19 cellular contexts compared by ENCODE assay signal in the genomic region with DNA sequence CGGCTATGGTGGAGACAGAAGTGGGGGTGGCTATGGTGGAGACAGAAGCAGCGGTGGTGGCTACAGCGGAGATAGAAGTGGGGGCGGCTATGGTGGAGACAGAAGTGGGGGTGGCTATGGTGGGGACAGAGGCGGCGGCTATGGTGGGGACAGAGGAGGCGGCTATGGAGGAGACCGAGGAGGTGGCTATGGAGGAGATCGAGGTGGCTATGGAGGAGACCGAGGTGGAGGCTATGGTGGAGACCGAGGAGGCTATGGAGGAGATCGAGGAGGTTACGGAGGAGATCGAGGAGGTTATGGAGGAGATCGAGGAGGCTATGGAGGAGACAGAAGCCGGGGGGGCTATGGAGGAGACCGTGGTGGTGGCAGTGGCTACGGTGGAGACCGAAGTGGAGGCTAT. TPM values are rescaled to one million over a fixed set of nuclear protein-coding genes. Genes with fewer than 3 reads are reported as not detected.
A peak's percentile ranks its signal among the peaks of the same experiment; 100 is the strongest.
DNase-seq lines count a peak whose midpoint lies in the region; ATAC-seq and TF ChIP-seq lines count a peak whose summit lies in the region.
"Had no signal": no experiment of that assay in that cellular context is flagged by ENCODE, and none has a peak within 500 bp of the region (broad histone marks: within the 10 kb centered on the region; RNA-seq: fewer than 3 reads in every experiment).

No MANE protein-coding gene starts in this region.

- ATAC-seq in IMR-90 (ENCODE audit: low read depth) = no peak
- ATAC-seq in HG03135 (IDR thresholded peaks at IDR 0.05; ENCODE audit: unreplicated experiment) = no peak
- no peak for ATAC-seq in activated T-helper 17 cell treated with anti-CD3 and anti-CD28 coated beads, Interleukin-2, amount 50 U/mL, for 72 hours (replicated peaks)

- no peak overlapping the region for H4K8ac ChIP-seq in IMR-90 (ENCODE audit: low read depth in 2 of 2, low read length in 2 of 2)

- H3K27me3 ChIP-seq in breast epithelium (no peaks in the 10 kb centered on the region), IMR-90 (ENCODE audit: control insufficient read depth, insufficient read depth, low read length) (no peaks in the 10 kb centered on the region), mammary epithelial cell (ENCODE audit: insufficient read depth, low read length) (no peaks in the 10 kb centered on the region), smooth muscle cell (ENCODE audit: low read depth) (no peaks in the 10 kb centered on the region)
- H3K27me3 ChIP-seq: SJCRH30 had no signal

- BruUV-seq in MCF 10A (replicated peaks; lab: Mats Ljungman, UMichigan) (TSS peak; percentile 58), IMR-90 (replicated peaks; lab: Mats Ljungman, UMichigan) (TSS peak; percentile 77), mammary epithelial cell (replicated peaks; lab: Mats Ljungman, UMichigan) (TSS peak; percentile 64)

- no peak overlapping the region for H4K5ac ChIP-seq in IMR-90 (ENCODE audit: low read depth, low read length)

- H2BK120ac ChIP-seq in IMR-90 (ENCODE audit: low read depth, low read length) = no peak overlapping the region

- no peak for TF ChIP-seq RAD21 in IMR-90 (IDR thresholded peaks at IDR 0.05; ENCODE audit: low read length)

- in situ Hi-C loops in IMR-90 (cut with MboI; ENCODE audit: low sequenced_read_pairs) (no loop called here), mammary epithelial cell (cut with MboI; ENCODE audit: low sequenced_read_pairs in 2 of 2) (loop anchor here in 1 of 2 donors (25.0 kb wide), 1 partner anchor 207 kb away; no protein-coding TSS in a partner anchor)

- CTCF ChIA-PET in MCF 10A (lab: Yijun Ruan, JAX) (no interaction called here), IMR-90 (lab: Yijun Ruan, JAX) (no interaction called here), mammary epithelial cell (lab: Charles Lee; ENCODE audit: low non-redundant PET) (no interaction called here)

- H3K56ac ChIP-seq in IMR-90 (ENCODE audit: extremely low read depth, insufficient read depth, low read length) = no peak overlapping the region

- H3K9ac ChIP-seq in IMR-90 (ENCODE audit: low read depth, low read length) = no peak overlapping the region
- H3K9ac ChIP-seq in mammary epithelial cell (ENCODE audit: insufficient read depth, low read length) = no peak overlapping the region
- no peak overlapping the region for H3K9ac ChIP-seq in smooth muscle cell (ENCODE audit: low read depth)

- intact Hi-C loops in MCF 10A (cut with micrococcal nuclease) (no loop called here), breast epithelium (cut with DNase I; ENCODE audit: low total_unique reads) (no loop called here), IMR-90 (cut with micrococcal nuclease) (no loop called here), mammary epithelial cell (cut with micrococcal nuclease) (no loop called here)

- no peak overlapping the region for H2AFZ ChIP-seq in IMR-90 (replicated peaks; ENCODE audit: low read length, poor library complexity)
- H2AFZ ChIP-seq in mammary epithelial cell (ENCODE audit: low read depth, low read length) = no peak overlapping the region
- no peak overlapping the region for H2AFZ ChIP-seq in smooth muscle cell (ENCODE audit: low read depth)

- H3K36me3 ChIP-seq in breast epithelium (no peaks in the 10 kb centered on the region), IMR-90 (ENCODE audit: control insufficient read depth, insufficient read depth, low read length) (peaks cover 51% of the 10 kb centered on the region), mammary epithelial cell (ENCODE audit: insufficient read depth, low read length) (peaks cover 45% of the 10 kb centered on the region), smooth muscle cell (ENCODE audit: low read depth) (peaks cover 12% of the 10 kb centered on the region)

- peaks cover 13 to 14% of the 10 kb centered on the region in 2 experiments; a peak in 3 of 4 replicates for H3K79me1 ChIP-seq in IMR-90 (ENCODE audit: low read depth in 1 of 2, low read length in 2 of 2)

- H3K4me1 ChIP-seq in breast epithelium (no peaks in the 10 kb centered on the region), IMR-90 (ENCODE audit: control insufficient read depth, insufficient read depth, low read length) (no peaks in the 10 kb centered on the region), mammary epithelial cell (ENCODE audit: insufficient read depth, low read length) (no peaks in the 10 kb centered on the region), smooth muscle cell (ENCODE audit: low read depth) (no peaks in the 10 kb centered on the region)
- H3K4me1 ChIP-seq: SJCRH30 had no signal

- H3K18ac ChIP-seq in IMR-90 (ENCODE audit: low read depth, low read length) = no peak overlapping the region

- POLR2A ChIA-PET in MCF 10A (lab: Yijun Ruan, JAX) = no interaction called here
- POLR2A ChIA-PET in IMR-90 (lab: Charles Lee; ENCODE audit: unreplicated experiment) = no interaction called here

- no peak overlapping the region for H4K91ac ChIP-seq in IMR-90 (ENCODE audit: insufficient read depth, low read depth, low read length)

- dilution Hi-C loops in IMR-90 (cut with HindIII; ENCODE audit: low sequenced_read_pairs, unreplicated experiment) = no loop called here
- dilution Hi-C loops in mammary epithelial cell (cut with HindIII; ENCODE audit: low sequenced_read_pairs) = no loop called here

- no peak overlapping the region for H3K23ac ChIP-seq in IMR-90 (ENCODE audit: low read depth, low read length)

- DNase-seq in MCF 10A (ENCODE audit: unreplicated experiment) (no peak), breast epithelium (ENCODE audit: low spot score in 2 of 2) (no peak), IMR-90 (no peak), mammary epithelial cell (no peak), progenitor cell of endocrine pancreas (ENCODE audit: low spot score, unreplicated experiment) (no peak), smooth muscle cell (lab: John Stamatoyannopoulos, UW; ENCODE audit: unreplicated experiment) (no peak)
- DNase-seq: CD4-positive, alpha-beta memory T cell; H7; KBM-7; NCI-H1105 treated with DMSO at 0.1 percent for 48 hours; NCI-H1694 treated with DMSO at 0.1 percent for 48 hours; NCI-H2107; NCI-H510A; NCI-H748 treated with DMSO at 0.1 percent for 48 hours; SJCRH30 had no signal

- no peak overlapping the region for H3K4me3 ChIP-seq in breast epithelium
- H3K4me3 ChIP-seq in IMR-90 (ENCODE audit: insufficient read depth, low read depth, low read length) = no peak overlapping the region
- H3K4me3 ChIP-seq in mammary epithelial cell (replicated peaks in 1 of 3; ENCODE audit: insufficient read depth in 1 of 3, low read depth in 2 of 3, low read length in 3 of 3) = no peak overlapping the region
- H3K4me3 ChIP-seq in smooth muscle cell = no peak overlapping the region
- H3K4me3 ChIP-seq: SJCRH30 had no signal

- H3K79me2 ChIP-seq in mammary epithelial cell (ENCODE audit: insufficient read depth, low read length) (peaks cover 17% of the 10 kb centered on the region), smooth muscle cell (ENCODE audit: low read depth) (peaks cover 5% of the 10 kb centered on the region)

- no peak overlapping the region for H3K4ac ChIP-seq in IMR-90 (ENCODE audit: low read depth, low read length)

- H2BK20ac ChIP-seq in IMR-90 (ENCODE audit: low read depth, low read length) = no peak overlapping the region

- no peak overlapping the region for H3K4me2 ChIP-seq in IMR-90 (ENCODE audit: low read depth, low read length)
- H3K4me2 ChIP-seq in mammary epithelial cell (ENCODE audit: insufficient read depth, low read depth, low read length) = no peak overlapping the region
- H3K4me2 ChIP-seq in smooth muscle cell = no peak overlapping the region

- no peak overlapping the region for H2AK5ac ChIP-seq in IMR-90 (ENCODE audit: low read depth, low read length)

- H3K27me3 Mint-ChIP-seq in MCF 10A (ENCODE audit: insufficient read depth, unreplicated experiment) (no peaks in the 10 kb centered on the region), progenitor cell of endocrine pancreas (no peaks in the 10 kb centered on the region)
- no peaks in the 10 kb centered on the region for H3K27me3 Mint-ChIP-seq in activated T-helper 17 cell treated with anti-CD3 and anti-CD28 coated beads, Interleukin-2, amount 50 U/mL, for 72 hours
- H3K27me3 Mint-ChIP-seq: CD4-positive, alpha-beta memory T cell had no signal

- H4K20me1 ChIP-seq in IMR-90 (ENCODE audit: insufficient read depth, low read length) (peaks cover 4% of the 10 kb centered on the region; the same call in 1 of the 2 replicates), mammary epithelial cell (ENCODE audit: insufficient read depth, low read length) (no peaks in the 10 kb centered on the region), smooth muscle cell (ENCODE audit: low read depth) (peaks cover 55% of the 10 kb centered on the region)

- no peak overlapping the region for H2AK9ac ChIP-seq in IMR-90 (replicated peaks; ENCODE audit: low read depth, low read length, poor library complexity)

- peaks cover 19% of the 10 kb centered on the region for H3F3A ChIP-seq in smooth muscle cell (ENCODE audit: low read depth)

- H3K14ac ChIP-seq in IMR-90 (replicated peaks; ENCODE audit: low read depth, low read length) = no peak overlapping the region

- no peaks in the 10 kb centered on the region for H3K9me3 ChIP-seq in breast epithelium
- no peaks in the 10 kb centered on the region for H3K9me3 ChIP-seq in IMR-90 (ENCODE audit: control insufficient read depth, insufficient read depth, low read length)
- H3K9me3 ChIP-seq in mammary epithelial cell (replicated peaks; ENCODE audit: insufficient read depth, low read length) = no peaks in the 10 kb centered on the region
- H3K9me3 ChIP-seq in smooth muscle cell (replicated peaks; ENCODE audit: low read depth) = no peaks in the 10 kb centered on the region
- H3K9me3 ChIP-seq: SJCRH30 had no signal

- no peak overlapping the region for H3K4me3 Mint-ChIP-seq in MCF 10A (ENCODE audit: unreplicated experiment)
- H3K4me3 Mint-ChIP-seq in progenitor cell of endocrine pancreas (ENCODE audit: low read depth) = no peak overlapping the region
- H3K4me3 Mint-ChIP-seq in activated T-helper 17 cell treated with anti-CD3 and anti-CD28 coated beads, Interleukin-2, amount 50 U/mL, for 72 hours = no peak overlapping the region

- no peaks in the 10 kb centered on the region for H3K9me1 ChIP-seq in IMR-90 (ENCODE audit: insufficient read depth, low read length)

- 98% methylated on average over 14 of the region's 19 CpGs; no CpG with 5 or more reads in 1 of the 2 experiments for WGBS in IMR-90 (ENCODE audit: extremely low coverage in 2 of 2, insufficient read length in 1 of 2), 2 experiments
- WGBS in mammary epithelial cell (ENCODE audit: low coverage, missing lambda C conversion rate) = 100% methylated on average over 2 of the region's 19 CpGs
- 98% methylated on average over 18 of the region's 19 CpGs for WGBS in smooth muscle cell (ENCODE audit: low lambda C conversion rate)

- H3K4me1 Mint-ChIP-seq in MCF 10A (ENCODE audit: insufficient read depth, unreplicated experiment) (no peaks in the 10 kb centered on the region), progenitor cell of endocrine pancreas (ENCODE audit: low read depth) (no peaks in the 10 kb centered on the region)
- peaks cover 7% of the 10 kb centered on the region for H3K4me1 Mint-ChIP-seq in activated T-helper 17 cell treated with anti-CD3 and anti-CD28 coated beads, Interleukin-2, amount 50 U/mL, for 72 hours

- no peak overlapping the region for H2BK5ac ChIP-seq in IMR-90 (ENCODE audit: low read depth, low read length, poor library complexity, severe bottlenecking)

- TF ChIP-seq POLR2A in breast epithelium (IDR thresholded peaks at IDR 0.05) (no peak), IMR-90 (IDR thresholded peaks at IDR 0.05; ENCODE audit: low read depth, low read length) (no peak)

- H2BK15ac ChIP-seq in IMR-90 (ENCODE audit: low read depth, low read length) = no peak overlapping the region

- H3K27ac ChIP-seq in breast epithelium (no peak overlapping the region), IMR-90 (ENCODE audit: insufficient read depth, low read length) (no peak overlapping the region), mammary epithelial cell (ENCODE audit: insufficient read depth, low read depth, low read length) (no peak overlapping the region), smooth muscle cell (ENCODE audit: low read depth) (no peak overlapping the region)
- H3K27ac ChIP-seq: SJCRH30 had no signal

- H3K27ac Mint-ChIP-seq in MCF 10A (ENCODE audit: low read depth, unreplicated experiment) (no peak overlapping the region), progenitor cell of endocrine pancreas (peak overlapping the region; percentile 87)
- no peak overlapping the region for H3K27ac Mint-ChIP-seq in activated T-helper 17 cell treated with anti-CD3 and anti-CD28 coated beads, Interleukin-2, amount 50 U/mL, for 72 hours

- no peaks in the 10 kb centered on the region for H3K9me3 Mint-ChIP-seq in MCF 10A (ENCODE audit: unreplicated experiment)
- H3K9me3 Mint-ChIP-seq in progenitor cell of endocrine pancreas (ENCODE audit: low read depth) = no peaks in the 10 kb centered on the region
- no peaks in the 10 kb centered on the region for H3K9me3 Mint-ChIP-seq in activated T-helper 17 cell treated with anti-CD3 and anti-CD28 coated beads, Interleukin-2, amount 50 U/mL, for 72 hours
- H3K9me3 Mint-ChIP-seq: CD4-positive, alpha-beta memory T cell had no signal

- peaks cover 84% of the 10 kb centered on the region for H3K36me3 Mint-ChIP-seq in MCF 10A (ENCODE audit: insufficient read depth, unreplicated experiment)
- peaks cover 28% of the 10 kb centered on the region for H3K36me3 Mint-ChIP-seq in progenitor cell of endocrine pancreas (ENCODE audit: insufficient read depth)
- H3K36me3 Mint-ChIP-seq in activated T-helper 17 cell treated with anti-CD3 and anti-CD28 coated beads, Interleukin-2, amount 50 U/mL, for 72 hours (ENCODE audit: low read depth) = peaks cover 100% of the 10 kb centered on the region

- TF ChIP-seq CTCF in MCF 10A (IDR thresholded peaks at IDR 0.05; ENCODE audit: unreplicated experiment) = no peak
- TF ChIP-seq CTCF in breast epithelium (IDR thresholded peaks at IDR 0.05) = no peak
- no peak for TF ChIP-seq CTCF in IMR-90 (conservative IDR thresholded peaks at IDR 0.05; ENCODE audit: low read depth, low read length)
- no peak for TF ChIP-seq CTCF in mammary epithelial cell (conservative IDR thresholded peaks at IDR 0.05 in 1 of 2, IDR thresholded peaks at IDR 0.05 in 1 of 2; ENCODE audit: extremely low read depth in 1 of 2, insufficient read depth in 1 of 2, low read depth in 1 of 2, low read length in 2 of 2)
- no peak for TF ChIP-seq CTCF in progenitor cell of endocrine pancreas (IDR thresholded peaks at IDR 0.05; ENCODE audit: unreplicated experiment)
- TF ChIP-seq CTCF in smooth muscle cell (IDR thresholded peaks at IDR 0.05; ENCODE audit: borderline replicate concordance, insufficient read depth, poor library complexity, severe bottlenecking) = no peak

RNA-seq across cellular contexts. Expression of a gene that starts 24.1 kb away (rescaled TPM):
- total RNA-seq in MCF 10A (2022) = not detected in 2 replicates
- total RNA-seq in breast epithelium = under 1 TPM in 1 of 3 donors, not detected in 2; 0.16 TPM
- total RNA-seq in IMR-90 (2012; rRNA removed) = not detected in 2 replicates
- polyA plus RNA-seq in IMR-90 (2012; rRNA removed) = not detected in 2 replicates
- polyA plus RNA-seq in IMR-90 (2012; cell fraction: cytosol; rRNA removed) = not detected in 2 replicates
- not detected in 2 replicates for polyA plus RNA-seq in IMR-90 (2012; cell fraction: nucleus; rRNA removed; ENCODE audit: low replicate concordance)
- total RNA-seq in mammary epithelial cell = not detected
- not detected for polyA plus RNA-seq in mammary epithelial cell
- not detected for polyA minus RNA-seq in mammary epithelial cell
- total RNA-seq in progenitor cell of endocrine pancreas = not detected in 2 replicates
- total RNA-seq in smooth muscle cell = not detected in 2 replicates
- polyA plus RNA-seq in smooth muscle cell = not detected in 2 replicates
- under 1 TPM in 1 of 2 donors, not detected in 1; 0.24 TPM for total RNA-seq in activated T-helper 17 cell treated with anti-CD3 and anti-CD28 coated beads, Interleukin-2, amount 50 U/mL, for 72 hours
- total RNA-seq: A172, H7, SJCRH30 had no signal
- polyA plus RNA-seq: BJ; CD4-positive, alpha-beta memory T cell had no signal

RNA-seq across cellular contexts. Expression of a gene that starts 35.3 kb away (rescaled TPM):
- total RNA-seq in MCF 10A (2022) (284 and 337 TPM in 2 replicates), breast epithelium (10 to 100 TPM; 65.5 to 76.8 (median 72.8) TPM), IMR-90 (2012; rRNA removed) (46.8 and 47.2 TPM in 2 replicates), mammary epithelial cell (100 to 1,000 TPM in 1 of 2 donors, 10 to 100 TPM in 1; 67.2 to 270 TPM), progenitor cell of endocrine pancreas (282 and 287 TPM in 2 replicates), smooth muscle cell (25.5 and 33.3 TPM in 2 replicates)
- polyA plus RNA-seq in IMR-90 (2012; rRNA removed) (69.8 and 98.0 TPM in 2 replicates), mammary epithelial cell (26.0 TPM), smooth muscle cell (4.2 and 8.1 TPM in 2 replicates)
- polyA plus RNA-seq in IMR-90 (2012; cell fraction: cytosol; rRNA removed) = 24.8 and 31.2 TPM in 2 replicates
- polyA plus RNA-seq in IMR-90 (2012; cell fraction: nucleus; rRNA removed; ENCODE audit: low replicate concordance) = 16.5 and 67.6 TPM in 2 replicates
- polyA minus RNA-seq in mammary epithelial cell = 170 TPM
- total RNA-seq in activated T-helper 17 cell treated with anti-CD3 and anti-CD28 coated beads, Interleukin-2, amount 50 U/mL, for 72 hours = 100 to 1,000 TPM; 240 to 282 TPM

RNA-seq across cellular contexts. Expression of a gene that starts 35.6 kb away (rescaled TPM):
- total RNA-seq in MCF 10A (2022) (not detected in 2 replicates), breast epithelium (1 to 10 TPM; 3.5 to 7.6 (median 4.6) TPM), IMR-90 (2012; rRNA removed) (not detected in 2 replicates), mammary epithelial cell (not detected), progenitor cell of endocrine pancreas (not detected in 2 replicates), smooth muscle cell (0.09 TPM in 1 of 2 replicates, not detected in the other)
- polyA plus RNA-seq in IMR-90 (2012; rRNA removed) (not detected in 2 replicates), mammary epithelial cell (0.07 TPM), smooth muscle cell (1.0 TPM in 1 of 2 replicates, not detected in the other)
- not detected in 2 replicates for polyA plus RNA-seq in IMR-90 (2012; cell fraction: cytosol; rRNA removed)
- polyA plus RNA-seq in IMR-90 (2012; cell fraction: nucleus; rRNA removed; ENCODE audit: low replicate concordance) = not detected in 2 replicates
- not detected for polyA minus RNA-seq in mammary epithelial cell
- total RNA-seq in activated T-helper 17 cell treated with anti-CD3 and anti-CD28 coated beads, Interleukin-2, amount 50 U/mL, for 72 hours = 10 to 100 TPM; 17.2 to 22.5 TPM
- total RNA-seq: A172, H7, SJCRH30 had no signal

RNA-seq across cellular contexts. Expression of a gene that starts 49.1 kb away (rescaled TPM):
- total RNA-seq in MCF 10A (2022) (22.3 and 27.4 TPM in 2 replicates), breast epithelium (10 to 100 TPM in 2 of 3 donors, 1 to 10 TPM in 1; 5.6 to 25.6 (median 12.3) TPM), IMR-90 (2012; rRNA removed) (0.18 TPM in 1 of 2 replicates, not detected in the other), mammary epithelial cell (10 to 100 TPM; 64.0 to 83.9 TPM), progenitor cell of endocrine pancreas (0.53 TPM in 1 of 2 replicates, not detected in the other), smooth muscle cell (38.0 and 50.0 TPM in 2 replicates)
- polyA plus RNA-seq in IMR-90 (2012; rRNA removed) (not detected in 2 replicates), mammary epithelial cell (51.7 TPM), smooth muscle cell (25.7 and 51.4 TPM in 2 replicates)
- polyA plus RNA-seq in IMR-90 (2012; cell fraction: cytosol; rRNA removed) = 0.08 TPM in 1 of 2 replicates, not detected in the other
- not detected in 2 replicates for polyA plus RNA-seq in IMR-90 (2012; cell fraction: nucleus; rRNA removed; ENCODE audit: low replicate concordance)
- 64.9 TPM for polyA minus RNA-seq in mammary epithelial cell
- not detected for total RNA-seq in activated T-helper 17 cell treated with anti-CD3 and anti-CD28 coated beads, Interleukin-2, amount 50 U/mL, for 72 hours
- total RNA-seq: H7, SJCRH30 had no signal
